ENCODE assay signal across 7 cellular contexts in the genomic region with DNA sequence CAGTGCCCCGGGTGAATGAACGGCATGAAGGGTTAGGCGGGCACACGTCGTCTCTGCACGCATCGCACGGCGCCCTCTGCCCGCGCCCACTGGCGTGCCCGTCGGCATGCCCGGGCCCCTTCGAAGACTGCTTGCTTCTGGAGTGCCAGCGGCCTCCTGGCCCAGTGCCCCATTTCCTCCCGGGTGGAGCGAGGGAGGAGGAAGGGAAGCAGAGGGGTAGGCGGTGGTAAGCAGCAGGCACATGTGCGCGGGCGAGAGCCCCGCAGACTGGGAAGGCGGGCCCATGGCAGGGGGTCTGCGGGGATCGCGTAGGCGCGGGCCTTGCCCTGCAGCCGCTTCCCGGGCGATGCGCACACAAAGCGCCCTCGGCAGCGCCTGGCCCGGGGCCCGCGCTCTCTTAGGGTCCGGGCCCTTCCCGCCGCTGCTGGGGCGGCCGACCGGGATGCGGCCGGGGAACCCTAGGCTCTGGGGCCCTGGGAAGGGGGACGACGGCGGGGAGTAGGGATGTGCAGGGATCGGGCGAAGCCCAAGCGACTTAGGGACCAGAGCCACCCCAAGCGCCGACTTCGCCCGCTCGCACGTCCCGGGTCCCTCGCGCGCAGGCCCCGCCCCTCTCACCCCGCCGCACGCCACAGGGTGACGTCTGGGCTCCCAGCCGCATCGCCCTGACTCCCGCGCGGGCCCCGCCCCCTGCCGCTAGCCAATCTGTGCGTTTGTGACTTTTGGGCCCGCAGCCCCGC. TPM values are rescaled to one million over a fixed set of nuclear protein-coding genes. Genes with fewer than 3 reads are reported as not detected.
A peak's percentile ranks its signal among the peaks of the same experiment; 100 is the strongest.
DNase-seq lines count a peak whose midpoint lies in the region; ATAC-seq, FAIRE-seq and TF ChIP-seq lines count a peak whose summit lies in the region.

No MANE protein-coding gene starts in this region.

- intact Hi-C loops in right cardiac atrium (cut with DNase I): no loop called here
- intact Hi-C loops in gastrocnemius medialis (cut with DNase I; ENCODE audit: low total_unique reads): loop anchor here (5.0 to 10.0 kb wide), 4 partner anchors 167 to 583 kb away; partner anchors contain the start of genes G6PD, HCFC1, IDH3G and IKBKG

- DNase-seq in GM10266 (ENCODE audit: extremely low spot score) (peak; percentile 88), H54 (ENCODE audit: insufficient read length, low spot score) (no peak), NCI-H2196 (lab: John Stamatoyannopoulos, UW; ENCODE audit: unreplicated experiment) (peak; percentile 36), amniotic epithelial cell (ENCODE audit: low read depth) (peak; percentile 35), right cardiac atrium (peak; percentile 74 to 88 (median 85)), gastrocnemius medialis (peak in 1 of 2 donors; percentile 52), COLO829 (ENCODE audit: low spot score) (no peak)

- H3K27ac ChIP-seq in right cardiac atrium (ENCODE audit: low read length) (peak overlapping the region; percentile 94), gastrocnemius medialis (peak overlapping the region; percentile 87 to 99 (median 90))

- under 1% methylated on average over 76 of the region's 79 CpGs for WGBS in right cardiac atrium

- in situ Hi-C loops in gastrocnemius medialis (cut with MboI; ENCODE audit: low sequenced_read_pairs in 4 of 4): no loop called here

- TF ChIP-seq POLR2A in H54 (IDR thresholded peaks at IDR 0.05; ENCODE audit: low read depth, low read length) (peak; percentile 65), gastrocnemius medialis (IDR thresholded peaks at IDR 0.05) (peak; percentile 86)

- ATAC-seq in right cardiac atrium (peak; percentile 10 to 20), gastrocnemius medialis (peak; percentile 11 to 70)

- H3K27me3 ChIP-seq in right cardiac atrium (ENCODE audit: control insufficient read depth, insufficient read depth) (no peaks in the 10 kb centered on the region), gastrocnemius medialis (no peaks in the 10 kb centered on the region)

- H3K4me1 ChIP-seq in right cardiac atrium (ENCODE audit: control insufficient read depth, insufficient read depth, low read length) (no peaks in the 10 kb centered on the region), gastrocnemius medialis (peaks cover 8 to 18% of the 10 kb centered on the region in 2 donors)

- TF ChIP-seq CTCF in GM10266 (IDR thresholded peaks at IDR 0.05; ENCODE audit: control insufficient read depth, insufficient read depth, low read depth, missing control alignments) (no peak), gastrocnemius medialis (IDR thresholded peaks at IDR 0.05 in 4 of 5, conservative IDR thresholded peaks at IDR 0.05 in 1 of 5) (no peak)

- H3K36me3 ChIP-seq in gastrocnemius medialis: no peaks in the 10 kb centered on the region

- no peaks in the 10 kb centered on the region for H3K9me3 ChIP-seq in right cardiac atrium (ENCODE audit: control insufficient read depth, low read length)
- H3K9me3 ChIP-seq in gastrocnemius medialis: no peaks in the 10 kb centered on the region

- FAIRE-seq in H54 (lab: Jason Lieb, UNC): no peak

- H3K4me3 ChIP-seq in right cardiac atrium (ENCODE audit: low read length) (peak overlapping the region; percentile 39), gastrocnemius medialis (peak overlapping the region; percentile 46 to 69 (median 57))

RNA-seq across cellular contexts. Expression of gene EMD, which starts 0.9 kb away (rescaled TPM):
- total RNA-seq in right cardiac atrium (10 to 100 TPM; 58.5 to 72.9 (median 60.0) TPM), gastrocnemius medialis (10 to 100 TPM; 36.2 to 61.5 (median 53.2) TPM)
- 86.1 TPM for polyA plus RNA-seq in right cardiac atrium

RNA-seq across cellular contexts. Expression of gene FLNA, which starts 3.8 kb away (rescaled TPM):
- 100 to 1,000 TPM; 262 to 363 (median 298) TPM for total RNA-seq in right cardiac atrium
- 271 TPM for polyA plus RNA-seq in right cardiac atrium
- total RNA-seq in gastrocnemius medialis: 100 to 1,000 TPM in 1 of 4 donors, 10 to 100 TPM in 3; 23.9 to 128 (median 88.9) TPM

RNA-seq across cellular contexts. Expression of gene RPL10, which starts 19.9 kb away (rescaled TPM):
- 1,000 to 10,000 TPM; 2,034 to 2,544 (median 2,211) TPM for total RNA-seq in right cardiac atrium
- 2,857 TPM for polyA plus RNA-seq in right cardiac atrium
- total RNA-seq in gastrocnemius medialis: 1,000 to 10,000 TPM; 3,899 to 6,066 (median 5,720) TPM

RNA-seq across cellular contexts. Expression of gene DNASE1L1, which starts 30.8 kb away (rescaled TPM):
- 10 to 100 TPM; 47.3 to 52.6 (median 51.2) TPM for total RNA-seq in right cardiac atrium
- polyA plus RNA-seq in right cardiac atrium: 60.5 TPM
- total RNA-seq in gastrocnemius medialis: 100 to 1,000 TPM in 3 of 4 donors, 10 to 100 TPM in 1; 88.4 to 148 (median 116) TPM

RNA-seq across cellular contexts. Expression of gene TAFAZZIN, which starts 33.1 kb away (rescaled TPM):
- total RNA-seq in right cardiac atrium: 10 to 100 TPM; 38.0 to 45.0 (median 39.0) TPM
- 43.9 TPM for polyA plus RNA-seq in right cardiac atrium
- total RNA-seq in gastrocnemius medialis: 10 to 100 TPM; 17.6 to 28.3 (median 20.1) TPM

Comparison
In these comparisons a context has a peak if more than half of its experiments do, and no peak if none do; other contexts are left out.
1. DNase-seq: peak in GM10266 (single experiment), NCI-H2196 (single experiment), amniotic epithelial cell (single experiment) and right cardiac atrium (3 of 3); none in H54 (single experiment) and COLO829 (single experiment).